Comparison of ENCODE assay signal across 20 cellular contexts in genomic region chr11:31802609-31802989, GRCh38. TPM values are rescaled to one million over a fixed set of nuclear protein-coding genes. Genes with fewer than 3 reads are reported as not detected.
DNase-seq lines count a peak whose midpoint lies in the region; ATAC-seq and TF ChIP-seq lines count a peak whose summit lies in the region.
"Had no signal": no experiment of that assay in that cellular context is flagged by ENCODE, and none has a peak within 500 bp of the region (broad histone marks: within the 10 kb centered on the region; RNA-seq: fewer than 3 reads in every experiment).

No MANE protein-coding gene starts in this region.

- no peaks in the 10 kb centered on the region for H3K9me2 ChIP-seq in SK-N-SH

- H3K4me1 ChIP-seq in SK-N-SH (ENCODE audit: control insufficient read depth in 1 of 2, insufficient read depth in 2 of 2, low read depth in 1 of 2, low read length in 1 of 2) (peaks cover 0 to 3% of the 10 kb centered on the region in 2 experiments; a peak in 1 of 4 replicates), neuronal stem cell (ENCODE audit: control insufficient read depth in 2 of 2, insufficient read depth in 1 of 2, low read depth in 1 of 2, low read length in 2 of 2) (peaks cover 3 to 54% of the 10 kb centered on the region in 2 donors)

- no peak overlapping the region for H3K27ac ChIP-seq in SK-N-SH (ENCODE audit: low read depth in 2 of 2, low read length in 1 of 2)
- no peak overlapping the region for H3K27ac ChIP-seq in neuronal stem cell (replicated peaks; ENCODE audit: low read length)
- H3K27ac ChIP-seq: 22Rv1 had no signal

- no peak overlapping the region for H4K8ac ChIP-seq in neuronal stem cell (ENCODE audit: low read depth, low read length)

- peak overlapping the region; percentile 14 for H3K23ac ChIP-seq in neuronal stem cell (ENCODE audit: low read depth, low read length, poor library complexity)

- H3K79me2 ChIP-seq in SK-N-SH (ENCODE audit: insufficient read depth), result no peaks in the 10 kb centered on the region

- no peak overlapping the region for H3K9ac ChIP-seq in SK-N-SH
- H3K9ac ChIP-seq in neuronal stem cell (ENCODE audit: low read depth, low read length, poor library complexity), result no peak overlapping the region

- H3K36me3 Mint-ChIP-seq in IgD-negative memory B cell (no peaks in the 10 kb centered on the region), endothelial cell (ENCODE audit: low read depth, unreplicated experiment) (no peaks in the 10 kb centered on the region)

- H3K27me3 ChIP-seq in SK-N-SH (ENCODE audit: insufficient read depth), result peaks cover 100% of the 10 kb centered on the region
- H3K27me3 ChIP-seq in neuronal stem cell (ENCODE audit: control insufficient read depth in 3 of 3, insufficient read depth in 3 of 3, low read depth in 1 of 3, low read length in 3 of 3), result peaks cover 0 to 21% (median 0%) of the 10 kb centered on the region in 3 experiments

- CTCF ChIA-PET in SK-N-SH (lab: Yijun Ruan, JAX), result no interaction called here

- no peak overlapping the region for H2AFZ ChIP-seq in SK-N-SH (ENCODE audit: low read depth)
- no peak overlapping the region for H2AFZ ChIP-seq in neuronal stem cell (ENCODE audit: low read length)

- no peak overlapping the region for H2BK5ac ChIP-seq in neuronal stem cell (ENCODE audit: low read length)

- no peak overlapping the region for H3K4me3 ChIP-seq in SK-N-SH (ENCODE audit: low read depth in 2 of 2, low read length in 1 of 2)
- H3K4me3 ChIP-seq in neuronal stem cell (ENCODE audit: low read length in 2 of 2), result peak overlapping the region in 1 of 2 donors; percentile 69

- H3K27me3 Mint-ChIP-seq in IgD-negative memory B cell (peaks cover 72% of the 10 kb centered on the region), endothelial cell (ENCODE audit: unreplicated experiment) (peaks cover 62% of the 10 kb centered on the region)

- no peak overlapping the region for H3K14ac ChIP-seq in neuronal stem cell (ENCODE audit: low read length)

- H4K20me1 ChIP-seq in SK-N-SH (ENCODE audit: insufficient read depth), result no peaks in the 10 kb centered on the region

- H3K9me3 Mint-ChIP-seq in IgD-negative memory B cell (peaks cover 0 to 23% (median 9%) of the 10 kb centered on the region in 3 donors), endothelial cell (ENCODE audit: unreplicated experiment) (no peaks in the 10 kb centered on the region)

- peak overlapping the region; percentile 7 for H2AK5ac ChIP-seq in neuronal stem cell (ENCODE audit: low read depth, low read length)

- ATAC-seq in SK-N-SH treated with all-trans-retinoic acid at 6 μM for 48 hours, result no peak
- ATAC-seq in HG03097 (IDR thresholded peaks at IDR 0.05; ENCODE audit: low FRiP score, unreplicated experiment), result no peak
- ATAC-seq: activated CD4-positive, CD25-positive, alpha-beta regulatory T cell treated with anti-CD3 and anti-CD28 coated beads, Interleukin-2, amount 50 U/mL, for 24 hours; stimulated activated naive CD8-positive, alpha-beta T cell treated with anti-CD3 and anti-CD28 coated beads, Interleukin-15, amount 100 ng/mL, for 72 hours had no signal

- TF ChIP-seq EP300 in SK-N-SH (IDR thresholded peaks at IDR 0.05; ENCODE audit: borderline replicate concordance in 1 of 2, low read depth in 1 of 2, low read length in 1 of 2), result no peak

- TF ChIP-seq CTCF in SK-N-SH (IDR thresholded peaks at IDR 0.05) (no peak), endothelial cell (IDR thresholded peaks at IDR 0.05; ENCODE audit: unreplicated experiment) (no peak)

- peaks cover 6% of the 10 kb centered on the region for H3K79me1 ChIP-seq in neuronal stem cell (ENCODE audit: low read depth, low read length)

- POLR2A ChIA-PET in SK-N-SH (lab: Yijun Ruan, JAX), result no interaction called here

- H3K4me3 Mint-ChIP-seq in IgD-negative memory B cell, result peak overlapping the region in 2 of 4 donors; percentile 28 to 89
- no peak overlapping the region for H3K4me3 Mint-ChIP-seq in endothelial cell (ENCODE audit: unreplicated experiment)

- TF ChIP-seq RAD21 in SK-N-SH (IDR thresholded peaks at IDR 0.05; ENCODE audit: low read length), result no peak

- no peaks in the 10 kb centered on the region for H3K36me3 ChIP-seq in SK-N-SH (replicated peaks in 1 of 2; ENCODE audit: control insufficient read depth in 1 of 2, insufficient read depth in 2 of 2, low read length in 1 of 2)
- peaks cover 22 to 96% of the 10 kb centered on the region in 2 donors for H3K36me3 ChIP-seq in neuronal stem cell (replicated peaks in 1 of 2; ENCODE audit: control insufficient read depth in 2 of 2, insufficient read depth in 2 of 2, low read length in 2 of 2)

- H2BK15ac ChIP-seq in neuronal stem cell (ENCODE audit: low read length), result no peak overlapping the region

- no peak overlapping the region for H2BK12ac ChIP-seq in neuronal stem cell (ENCODE audit: low read length)

- H4K91ac ChIP-seq in neuronal stem cell (ENCODE audit: low read depth, low read length, poor library complexity), result no peak overlapping the region

- H3K4me2 ChIP-seq in SK-N-SH (no peak overlapping the region), neuronal stem cell (ENCODE audit: insufficient read depth, low read length, poor library complexity, severe bottlenecking) (peak overlapping the region; percentile 26)

- 37% methylated on average over 20 of the region's 20 CpGs for WGBS in SK-N-SH (ENCODE audit: low lambda C conversion rate)
- no CpG with 5 or more reads among the region's 20 CpGs for WGBS in neuronal stem cell (ENCODE audit: extremely low coverage in 2 of 2, insufficient read length in 2 of 2, insufficient replicate concordance in 1 of 2), 2 donors

- H3K27ac Mint-ChIP-seq in IgD-negative memory B cell (peak overlapping the region in 2 of 3 donors; percentile 79 to 94), endothelial cell (ENCODE audit: unreplicated experiment) (no peak overlapping the region)
- H3K27ac Mint-ChIP-seq: stimulated activated naive CD8-positive, alpha-beta T cell treated with anti-CD3 and anti-CD28 coated beads, Interleukin-15, amount 100 ng/mL, for 72 hours had no signal

- H3K18ac ChIP-seq in neuronal stem cell (ENCODE audit: low read length), result peak overlapping the region; percentile 73

- peaks cover 7 to 22% (median 15%) of the 10 kb centered on the region in 3 donors for H3K4me1 Mint-ChIP-seq in IgD-negative memory B cell
- H3K4me1 Mint-ChIP-seq in endothelial cell (ENCODE audit: unreplicated experiment), result peaks cover 47% of the 10 kb centered on the region

- no peak overlapping the region for H3K4ac ChIP-seq in neuronal stem cell (ENCODE audit: low read length)

- H3F3A ChIP-seq in SK-N-SH (replicated peaks; ENCODE audit: insufficient read depth), result peaks cover 4% of the 10 kb centered on the region

- no peak overlapping the region for H2BK120ac ChIP-seq in neuronal stem cell (ENCODE audit: low read depth, low read length)

- H3K9me3 ChIP-seq in SK-N-SH, result no peaks in the 10 kb centered on the region
- H3K9me3 ChIP-seq in neuronal stem cell (replicated peaks in 1 of 2; ENCODE audit: control insufficient read depth in 2 of 2, insufficient read depth in 1 of 2, low read depth in 1 of 2, low read length in 2 of 2), result peaks cover 0 to 21% of the 10 kb centered on the region in 2 donors

- DNase-seq in SK-N-SH, result peak; percentile 35
- peak; percentile 6 for DNase-seq in endothelial cell (ENCODE audit: low spot score)
- no peak for DNase-seq in neuronal stem cell (ENCODE audit: low spot score)
- no peak for DNase-seq in amygdala (lab: John Stamatoyannopoulos, UW)
- no peak for DNase-seq in NCI-H1436 treated with DMSO at 0.1 percent for 48 hours (lab: John Stamatoyannopoulos, UW)
- DNase-seq: effector memory CD4-positive, alpha-beta T cell; GOT3; NCI-H1417; NCI-H2171; OCI-M1; SIG-M5; stimulated activated CD4-positive, alpha-beta T cell treated with anti-CD3 and anti-CD28 coated beads, Interleukin-2, amount 100 ng/mL, for 48 hours; stimulated activated naive CD8-positive, alpha-beta T cell treated with anti-CD3 and anti-CD28 coated beads, Interleukin-15, amount 100 ng/mL, for 72 hours; trophoblast cell had no signal

TF ChIP-seq in SK-N-SH, 30 proteins besides CTCF, POLR2A, EP300 and RAD21 (continues in another document):
- TF ChIP-seq ZBTB33 (IDR thresholded peaks at IDR 0.05; ENCODE audit: borderline replicate concordance, low read depth) (no peak), SMC3 (IDR thresholded peaks at IDR 0.05; ENCODE audit: low read depth, low read length) (no peak)

TF ChIP-seq in SK-N-SH treated with all-trans-retinoic acid at 6 μM for 48 hours, 23 proteins besides CTCF, POLR2A, EP300 and RAD21 (continues in another document):
- TF ChIP-seq ARNTL (CRISPR knock-in tag; IDR thresholded peaks at IDR 0.05; ENCODE audit: borderline replicate concordance, low read depth), result no peak
- TF ChIP-seq TCF4 (CRISPR knock-in tag; IDR thresholded peaks at IDR 0.05; ENCODE audit: borderline replicate concordance), result no peak
- no peak for TF ChIP-seq TSHZ2 (CRISPR knock-in tag; IDR thresholded peaks at IDR 0.05)
- no peak for TF ChIP-seq ZFP30 (CRISPR knock-in tag; IDR thresholded peaks at IDR 0.05)
- TF ChIP-seq ESRRG (CRISPR knock-in tag; IDR thresholded peaks at IDR 0.05), result no peak
- TF ChIP-seq SNAI2 (CRISPR knock-in tag; IDR thresholded peaks at IDR 0.05), result no peak

RNA-seq across cellular contexts. Expression of gene PAX6, which starts 8.5 kb away (rescaled TPM):
- polyA plus RNA-seq in SK-N-SH (2012; rRNA removed) (not detected in 2 replicates), IgD-negative memory B cell (not detected)
- not detected in 2 replicates for polyA plus RNA-seq in SK-N-SH (2012; cell fraction: cytosol; rRNA removed)
- polyA plus RNA-seq in SK-N-SH (2012; cell fraction: nucleus; rRNA removed), result not detected in 2 replicates
- total RNA-seq in endothelial cell (ENCODE audit: unreplicated experiment), result 2.7 TPM
- polyA plus RNA-seq in neuronal stem cell (2013, experiment 1 of 2), result 254 TPM
- 259 TPM for polyA plus RNA-seq in neuronal stem cell (2013, experiment 2 of 2)
- total RNA-seq: fibroblast of lung had no signal

Comparison
In these comparisons a context has a peak if more than half of its experiments do, and no peak if none do; other contexts are left out.
1. DNase-seq: peak in SK-N-SH (single experiment) and endothelial cell (single experiment); none in neuronal stem cell (single experiment), amygdala (0 of 56) and NCI-H1436 treated with DMSO at 0.1 percent for 48 hours (single experiment).